Comparison of ENCODE assay signal across 9 cellular contexts in the genomic region with DNA sequence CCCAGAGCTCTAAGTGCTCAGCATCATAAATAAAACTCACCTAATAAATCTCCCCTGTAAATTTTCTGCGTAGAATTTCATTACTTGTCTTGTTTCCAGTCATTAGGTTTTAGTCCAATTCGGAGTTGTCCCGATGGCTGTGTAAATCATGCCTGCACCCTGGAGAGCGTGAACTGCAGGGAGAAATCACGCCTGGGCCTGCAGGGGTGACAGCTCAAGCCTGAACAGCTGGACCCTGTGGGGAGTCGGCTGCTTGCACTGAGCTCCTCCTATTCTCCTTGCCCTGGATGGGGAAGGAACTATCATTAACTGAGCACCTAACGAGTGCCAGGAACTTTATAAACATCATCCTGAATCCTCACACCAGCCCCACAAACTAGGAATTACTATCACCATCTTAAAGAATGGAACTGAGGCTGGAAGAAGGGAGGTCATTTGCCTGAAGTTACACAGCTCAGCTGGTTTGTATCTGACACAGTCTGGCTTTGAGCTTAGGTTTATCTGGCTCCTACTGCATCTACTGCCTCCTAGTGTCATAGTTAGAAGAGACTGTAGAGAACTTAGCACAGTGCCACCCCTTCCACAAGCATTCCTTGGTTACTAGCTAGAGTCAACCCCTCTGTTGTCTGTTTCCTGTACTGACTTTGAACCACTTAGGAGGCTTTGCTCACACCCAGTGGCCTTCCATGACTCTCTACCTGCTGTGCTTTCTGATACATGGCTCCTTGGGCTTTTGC. TPM values are rescaled to one million over a fixed set of nuclear protein-coding genes. Genes with fewer than 3 reads are reported as not detected.
DNase-seq lines count a peak whose midpoint lies in the region; ATAC-seq and TF ChIP-seq lines count a peak whose summit lies in the region.
"Had no signal": no experiment of that assay in that cellular context is flagged by ENCODE, and none has a peak within 500 bp of the region (broad histone marks: within the 10 kb centered on the region; RNA-seq: fewer than 3 reads in every experiment).

No MANE protein-coding gene starts in this region.

- H3K36me3 Mint-ChIP-seq in activated naive CD8-positive, alpha-beta T cell treated with anti-CD3 and anti-CD28 coated beads, Interleukin-2, amount 50 U/mL, for 24 hours (ENCODE audit: low read depth), result no peaks in the 10 kb centered on the region
- no peaks in the 10 kb centered on the region for H3K36me3 Mint-ChIP-seq in memory B cell

- H3K4me3 ChIP-seq in HL-60 (replicated peaks; ENCODE audit: insufficient read depth, low read length), result no peak overlapping the region
- no peak overlapping the region for H3K4me3 ChIP-seq in esophagus muscularis mucosa
- H3K4me3 ChIP-seq in gastroesophageal sphincter, result no peak overlapping the region
- H3K4me3 ChIP-seq: spleen had no signal

- TF ChIP-seq POLR2A in esophagus muscularis mucosa (IDR thresholded peaks at IDR 0.05; ENCODE audit: low read depth) (no peak), gastroesophageal sphincter (IDR thresholded peaks at IDR 0.05) (no peak)

- 49% methylated on average over 7 of the region's 7 CpGs for WGBS in esophagus muscularis mucosa
- WGBS in gastroesophageal sphincter (ENCODE audit: low coverage in 1 of 2), 2 donors, result 20 to 29% methylated on average over 1 of the region's 7 CpGs

- DNase-seq in G401 (ENCODE audit: low spot score), result peak; percentile 9
- DNase-seq in HL-60 (ENCODE audit: low read depth in 1 of 2, low spot score in 1 of 2), result no peak
- no peak for DNase-seq in activated naive CD8-positive, alpha-beta T cell treated with anti-CD3 and anti-CD28 coated beads, Interleukin-2, amount 50 U/mL, for 24 hours
- DNase-seq in memory B cell (ENCODE audit: low spot score in 2 of 2), result no peak
- DNase-seq in esophagus muscularis mucosa (ENCODE audit: extremely low spot score), result no peak
- DNase-seq: spleen had no signal

- peak; percentile 78 for ATAC-seq in activated naive CD8-positive, alpha-beta T cell treated with anti-CD3 and anti-CD28 coated beads, Interleukin-2, amount 50 U/mL, for 24 hours
- ATAC-seq in memory B cell (ENCODE audit: low read depth), result peak; percentile 58
- no peak for ATAC-seq in GM21423 (IDR thresholded peaks at IDR 0.05; ENCODE audit: unreplicated experiment)
- no peak for ATAC-seq in gastroesophageal sphincter
- no peak for ATAC-seq in GM21528 (IDR thresholded peaks at IDR 0.05; ENCODE audit: low FRiP score, unreplicated experiment)

- no peaks in the 10 kb centered on the region for H3K36me3 ChIP-seq in esophagus muscularis mucosa
- no peaks in the 10 kb centered on the region for H3K36me3 ChIP-seq in gastroesophageal sphincter
- H3K36me3 ChIP-seq: spleen had no signal

- in situ Hi-C loops in G401 (cut with HindIII; ENCODE audit: low sequenced_read_pairs), result no loop called here

- no peaks in the 10 kb centered on the region for H3K4me1 ChIP-seq in esophagus muscularis mucosa
- no peaks in the 10 kb centered on the region for H3K4me1 ChIP-seq in gastroesophageal sphincter
- H3K4me1 ChIP-seq: spleen had no signal

- intact Hi-C loops in esophagus muscularis mucosa (cut with DNase I), result no loop called here

- no peaks in the 10 kb centered on the region for H3K9me3 Mint-ChIP-seq in activated naive CD8-positive, alpha-beta T cell treated with anti-CD3 and anti-CD28 coated beads, Interleukin-2, amount 50 U/mL, for 24 hours
- H3K9me3 Mint-ChIP-seq in memory B cell, result no peaks in the 10 kb centered on the region

- H3K27ac ChIP-seq in HL-60 (replicated peaks) (no peak overlapping the region), esophagus muscularis mucosa (replicated peaks in 1 of 4) (no peak overlapping the region), gastroesophageal sphincter (no peak overlapping the region)
- H3K27ac ChIP-seq: spleen had no signal

- no peak overlapping the region for H3K27ac Mint-ChIP-seq in activated naive CD8-positive, alpha-beta T cell treated with anti-CD3 and anti-CD28 coated beads, Interleukin-2, amount 50 U/mL, for 24 hours
- H3K27ac Mint-ChIP-seq in memory B cell, result no peak overlapping the region

- no peaks in the 10 kb centered on the region for H3K9me3 ChIP-seq in esophagus muscularis mucosa
- H3K9me3 ChIP-seq in gastroesophageal sphincter, result no peaks in the 10 kb centered on the region
- H3K9me3 ChIP-seq: spleen had no signal

- H3K27me3 Mint-ChIP-seq in activated naive CD8-positive, alpha-beta T cell treated with anti-CD3 and anti-CD28 coated beads, Interleukin-2, amount 50 U/mL, for 24 hours, result peaks cover 46% of the 10 kb centered on the region
- H3K27me3 Mint-ChIP-seq in memory B cell, result peaks cover 25% of the 10 kb centered on the region

- H3K4me3 Mint-ChIP-seq in activated naive CD8-positive, alpha-beta T cell treated with anti-CD3 and anti-CD28 coated beads, Interleukin-2, amount 50 U/mL, for 24 hours, result no peak overlapping the region
- no peak overlapping the region for H3K4me3 Mint-ChIP-seq in memory B cell

- TF ChIP-seq EP300 in esophagus muscularis mucosa (IDR thresholded peaks at IDR 0.05) (no peak), gastroesophageal sphincter (IDR thresholded peaks at IDR 0.05) (no peak)

- peaks cover 4% of the 10 kb centered on the region for H3K4me1 Mint-ChIP-seq in activated naive CD8-positive, alpha-beta T cell treated with anti-CD3 and anti-CD28 coated beads, Interleukin-2, amount 50 U/mL, for 24 hours
- H3K4me1 Mint-ChIP-seq in memory B cell, result peaks cover 3% of the 10 kb centered on the region

- TF ChIP-seq CTCF in HL-60 (IDR thresholded peaks at IDR 0.05; ENCODE audit: insufficient read depth, low read length) (peak; percentile 32), esophagus muscularis mucosa (IDR thresholded peaks at IDR 0.05) (peak in 1 of 3 experiments; percentile 11), gastroesophageal sphincter (IDR thresholded peaks at IDR 0.05) (peak in 1 of 4 experiments; percentile 19)

- H3K27me3 ChIP-seq in HL-60 (ENCODE audit: insufficient read depth, poor library complexity, severe bottlenecking) (peaks cover 8% of the 10 kb centered on the region), esophagus muscularis mucosa (peaks cover 0 to 73% (median 2%) of the 10 kb centered on the region in 4 donors), gastroesophageal sphincter (peaks cover 91% of the 10 kb centered on the region)

RNA-seq across cellular contexts. Expression of a gene that starts 25.1 kb away (rescaled TPM):
- total RNA-seq in G401 (2014; rRNA removed; shearing (Covaris generic)), result not detected in 2 replicates
- total RNA-seq in esophagus muscularis mucosa, result 1 to 10 TPM in 1 of 4 donors, under 1 TPM in 2, not detected in 1; 0.29 to 1.3 (median 0.33) TPM
- under 1 TPM in 1 of 4 donors, not detected in 3; 0.20 TPM for total RNA-seq in gastroesophageal sphincter

RNA-seq across cellular contexts. Expression of a gene that starts 59.2 kb away (rescaled TPM):
- total RNA-seq in G401 (2014; rRNA removed; shearing (Covaris generic)), result 60.5 and 134 TPM in 2 replicates
- total RNA-seq in esophagus muscularis mucosa (10 to 100 TPM; 39.7 to 55.8 (median 42.4) TPM), gastroesophageal sphincter (10 to 100 TPM; 50.7 to 79.2 (median 59.8) TPM)

Comparison
In these comparisons a context has a peak if more than half of its experiments do, and no peak if none do; other contexts are left out.
1. ATAC-seq: peak in activated naive CD8-positive, alpha-beta T cell treated with anti-CD3 and anti-CD28 coated beads, Interleukin-2, amount 50 U/mL, for 24 hours (single experiment) and memory B cell (single experiment); none in GM21423 (single experiment), gastroesophageal sphincter (single experiment) and GM21528 (single experiment).